Comparison of ENCODE assay signal across 8 cellular contexts in genomic region chr4:143337600-143338287, GRCh38. TPM values are rescaled to one million over a fixed set of nuclear protein-coding genes. Genes with fewer than 3 reads are reported as not detected.
DNase-seq lines count a peak whose midpoint lies in the region; ATAC-seq and TF ChIP-seq lines count a peak whose summit lies in the region.

No MANE protein-coding gene starts in this region.

- no peak overlapping the region for H4K91ac ChIP-seq in neuronal stem cell (ENCODE audit: low read depth, low read length, poor library complexity)

- H3K27ac Mint-ChIP-seq in CD4-positive, CD25-positive, alpha-beta regulatory T cell, result peak overlapping the region in 1 of 3 donors; percentile 76
- H3K27ac Mint-ChIP-seq in glutamatergic neuron (ENCODE audit: unreplicated experiment), result peak overlapping the region; percentile 89

- H3K27ac ChIP-seq in CD4-positive, CD25-positive, alpha-beta regulatory T cell (ENCODE audit: insufficient read depth, low read length, poor library complexity, severe bottlenecking), result no peak overlapping the region
- H3K27ac ChIP-seq in HL-60 (replicated peaks) (no peak overlapping the region), neuronal stem cell (replicated peaks; ENCODE audit: low read length) (no peak overlapping the region)

- no peak overlapping the region for H4K8ac ChIP-seq in neuronal stem cell (ENCODE audit: low read depth, low read length)

- H2BK5ac ChIP-seq in neuronal stem cell (ENCODE audit: low read length), result no peak overlapping the region

- peak overlapping the region in 3 of 4 donors; percentile 71 to 88 (median 79) for H3K4me3 Mint-ChIP-seq in CD4-positive, CD25-positive, alpha-beta regulatory T cell
- peak overlapping the region; percentile 100 for H3K4me3 Mint-ChIP-seq in glutamatergic neuron (ENCODE audit: unreplicated experiment)

- no peak overlapping the region for H2BK120ac ChIP-seq in neuronal stem cell (ENCODE audit: low read depth, low read length)

- H3K23ac ChIP-seq in neuronal stem cell (ENCODE audit: low read depth, low read length, poor library complexity), result peak overlapping the region; percentile 91

- peak overlapping the region; percentile 77 for H3K4me2 ChIP-seq in neuronal stem cell (ENCODE audit: insufficient read depth, low read length, poor library complexity, severe bottlenecking)

- ATAC-seq in CD4-positive, CD25-positive, alpha-beta regulatory T cell (ENCODE audit: low read depth in 2 of 2), result no peak

- peak in 1 of 3 donors; percentile 10 for DNase-seq in CD4-positive, CD25-positive, alpha-beta regulatory T cell
- DNase-seq in HL-60 (ENCODE audit: low read depth in 1 of 2, low spot score in 1 of 2) (peak in 1 of 2 experiments; percentile 15), glutamatergic neuron (peak; percentile 38), neuronal stem cell (ENCODE audit: low spot score) (no peak), NCI-H446 treated with DMSO at 0.1 percent for 48 hours (lab: John Stamatoyannopoulos, UW) (no peak), NCI-H2029 (lab: John Stamatoyannopoulos, UW) (no peak)
- peak; percentile 21 to 24 for DNase-seq in activated T-cell treated with anti-CD3 and anti-CD28 coated beads, Interleukin-2, amount 50 U/mL, for 48 hours
- no peak for DNase-seq in effector CD8-positive, alpha-beta T cell (lab: John Stamatoyannopoulos, UW)

- no peaks in the 10 kb centered on the region for H3K9me3 ChIP-seq in CD4-positive, CD25-positive, alpha-beta regulatory T cell (ENCODE audit: control insufficient read depth in 2 of 2, low read length in 2 of 2)
- H3K9me3 ChIP-seq in neuronal stem cell (replicated peaks in 1 of 2; ENCODE audit: control insufficient read depth in 2 of 2, insufficient read depth in 1 of 2, low read depth in 1 of 2, low read length in 2 of 2), result peaks cover 0 to 4% of the 10 kb centered on the region in 2 donors

- H3K36me3 ChIP-seq in CD4-positive, CD25-positive, alpha-beta regulatory T cell (ENCODE audit: control insufficient read depth, insufficient read depth, low read length), result no peaks in the 10 kb centered on the region
- no peaks in the 10 kb centered on the region for H3K36me3 ChIP-seq in neuronal stem cell (replicated peaks in 1 of 2; ENCODE audit: control insufficient read depth in 2 of 2, insufficient read depth in 2 of 2, low read length in 2 of 2)

- H3K14ac ChIP-seq in neuronal stem cell (ENCODE audit: low read length), result no peak overlapping the region

- peaks cover 0 to 6% (median 4%) of the 10 kb centered on the region in 4 donors for H3K4me1 Mint-ChIP-seq in CD4-positive, CD25-positive, alpha-beta regulatory T cell
- H3K4me1 Mint-ChIP-seq in glutamatergic neuron (ENCODE audit: low read depth, unreplicated experiment), result peaks cover 16% of the 10 kb centered on the region

- peaks cover 19% of the 10 kb centered on the region for H3K27me3 ChIP-seq in CD4-positive, CD25-positive, alpha-beta regulatory T cell (ENCODE audit: control insufficient read depth, insufficient read depth, low read length)
- H3K27me3 ChIP-seq in HL-60 (ENCODE audit: insufficient read depth, poor library complexity, severe bottlenecking) (peaks cover 20% of the 10 kb centered on the region), neuronal stem cell (ENCODE audit: control insufficient read depth in 3 of 3, insufficient read depth in 3 of 3, low read depth in 1 of 3, low read length in 3 of 3) (no peaks in the 10 kb centered on the region)

- H2AFZ ChIP-seq in neuronal stem cell (ENCODE audit: low read length), result peak overlapping the region; percentile 97

- peaks cover 4% of the 10 kb centered on the region for H3K36me3 Mint-ChIP-seq in CD4-positive, CD25-positive, alpha-beta regulatory T cell
- no peaks in the 10 kb centered on the region for H3K36me3 Mint-ChIP-seq in glutamatergic neuron (ENCODE audit: unreplicated experiment)

- no peak overlapping the region for H3K4ac ChIP-seq in neuronal stem cell (ENCODE audit: low read length)

- H2BK12ac ChIP-seq in neuronal stem cell (ENCODE audit: low read length), result no peak overlapping the region

- peak overlapping the region; percentile 94 for H3K9ac ChIP-seq in neuronal stem cell (ENCODE audit: low read depth, low read length, poor library complexity)

- H2BK15ac ChIP-seq in neuronal stem cell (ENCODE audit: low read length), result no peak overlapping the region

- no peaks in the 10 kb centered on the region for H3K79me1 ChIP-seq in neuronal stem cell (ENCODE audit: low read depth, low read length)

- peaks cover 21% of the 10 kb centered on the region for H3K4me1 ChIP-seq in CD4-positive, CD25-positive, alpha-beta regulatory T cell (ENCODE audit: control insufficient read depth, insufficient read depth, low read length, poor library complexity, severe bottlenecking)
- no peaks in the 10 kb centered on the region for H3K4me1 ChIP-seq in neuronal stem cell (ENCODE audit: control insufficient read depth in 2 of 2, insufficient read depth in 1 of 2, low read depth in 1 of 2, low read length in 2 of 2)

- peaks cover 0 to 3% (median 0%) of the 10 kb centered on the region in 7 donors for H3K9me3 Mint-ChIP-seq in CD4-positive, CD25-positive, alpha-beta regulatory T cell
- peaks cover 12% of the 10 kb centered on the region for H3K9me3 Mint-ChIP-seq in glutamatergic neuron (ENCODE audit: unreplicated experiment)

- no peak for TF ChIP-seq CTCF in HL-60 (IDR thresholded peaks at IDR 0.05; ENCODE audit: insufficient read depth, low read length)
- TF ChIP-seq CTCF in glutamatergic neuron (IDR thresholded peaks at IDR 0.05; ENCODE audit: partially characterized antibody, unreplicated experiment), result no peak

- peaks cover 71% of the 10 kb centered on the region for H3K27me3 Mint-ChIP-seq in CD4-positive, CD25-positive, alpha-beta regulatory T cell
- H3K27me3 Mint-ChIP-seq in glutamatergic neuron (ENCODE audit: unreplicated experiment), result peaks cover 11% of the 10 kb centered on the region

- peak overlapping the region; percentile 8 for H3K18ac ChIP-seq in neuronal stem cell (ENCODE audit: low read length)

- H2AK5ac ChIP-seq in neuronal stem cell (ENCODE audit: low read depth, low read length), result peak overlapping the region; percentile 81

- no peak overlapping the region for H3K4me3 ChIP-seq in CD4-positive, CD25-positive, alpha-beta regulatory T cell (ENCODE audit: low read depth, low read length)
- peak overlapping the region; percentile 63 for H3K4me3 ChIP-seq in HL-60 (replicated peaks; ENCODE audit: insufficient read depth, low read length)
- peak overlapping the region; percentile 95 to 96 for H3K4me3 ChIP-seq in neuronal stem cell (ENCODE audit: low read length in 2 of 2)

- no CpG with 5 or more reads among the region's 25 CpGs for whole genome bisulfite sequencing in neuronal stem cell (ENCODE audit: extremely low coverage in 2 of 2, insufficient read length in 2 of 2, insufficient replicate concordance in 1 of 2), 2 donors

RNA-seq across cellular contexts. Expression of gene GAB1, which starts 1.1 kb away (rescaled TPM):
- total RNA-seq in CD4-positive, CD25-positive, alpha-beta regulatory T cell, result 1.2 TPM
- not detected for polyA plus RNA-seq in CD4-positive, CD25-positive, alpha-beta regulatory T cell
- total RNA-seq in glutamatergic neuron (ENCODE audit: unreplicated experiment), result 29.7 TPM
- 19.3 TPM for polyA plus RNA-seq in neuronal stem cell (2013, experiment 1 of 2)
- 21.3 TPM for polyA plus RNA-seq in neuronal stem cell (2013, experiment 2 of 2)

Comparison
In these comparisons a context has a peak if more than half of its experiments do, and no peak if none do; other contexts are left out.
1. DNase-seq: peak in activated T-cell treated with anti-CD3 and anti-CD28 coated beads, Interleukin-2, amount 50 U/mL, for 48 hours (2 of 2) and glutamatergic neuron (single experiment); none in neuronal stem cell (single experiment), NCI-H446 treated with DMSO at 0.1 percent for 48 hours (single experiment), NCI-H2029 (single experiment) and effector CD8-positive, alpha-beta T cell (single experiment).
2. RNA of gene GAB1, which starts 1.1 kb away (total RNA-seq): 29.7 TPM in glutamatergic neuron (single experiment); 1.2 TPM in CD4-positive, CD25-positive, alpha-beta regulatory T cell (single experiment); every median in the first group is over 10 times any median in the second.